In the genomic region with DNA sequence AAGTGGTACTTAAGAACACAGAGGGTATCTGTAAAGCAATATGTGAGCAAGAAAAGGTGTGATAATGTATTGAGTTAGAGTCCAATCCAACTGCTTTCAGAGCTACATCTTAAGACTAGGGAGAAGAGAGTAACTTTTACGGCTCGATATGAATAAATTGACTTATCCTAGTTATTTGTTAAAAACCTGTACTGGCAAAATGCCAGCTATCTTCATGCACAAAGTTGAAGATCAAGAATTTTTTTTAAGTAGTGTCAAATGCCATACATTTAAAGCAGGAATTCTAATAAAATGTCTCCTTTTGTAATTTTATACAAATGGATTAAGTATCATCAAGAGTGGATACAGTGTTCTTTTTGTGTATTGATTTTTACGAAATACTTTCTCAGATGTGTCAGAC, we compare ENCODE assay signal across 25 cellular contexts.
"Had no signal": no experiment of that assay in that cellular context is flagged by ENCODE, and none has a peak within 500 bp of the region (broad histone marks: within the 10 kb centered on the region; RNA-seq: fewer than 3 reads in every experiment).

No MANE protein-coding gene starts in this region.

- H3K4me1 ChIP-seq: right atrium auricular region, stomach, testis, thyroid gland, transverse colon, upper lobe of left lung, vagina had no signal

- H3K36me3 ChIP-seq: left ventricle myocardium inferior, ovary, right atrium auricular region, stomach, thyroid gland, transverse colon, upper lobe of left lung, vagina had no signal

- H3K27ac ChIP-seq: left ventricle myocardium inferior, ovary, right atrium auricular region, skin epidermis, stomach, testis, thyroid gland, transverse colon, upper lobe of left lung, vagina had no signal

- DNase-seq: hypothalamus; immature natural killer cell; islet precursor cell; left ventricle myocardium inferior; mesendoderm; naive B cell; natural killer cell; nephron progenitor cell; ovary; stimulated activated CD4-positive, alpha-beta T cell treated with anti-CD3 and anti-CD28 coated beads, Interleukin-12 subunit alpha, Interleukin-12 subunit beta, amount 100 ng/mL, for 4 hours; stimulated activated CD4-positive, alpha-beta T cell treated with anti-CD3 and anti-CD28 coated beads, Interleukin-15, amount 100 ng/mL, for 24 hours; stimulated activated CD4-positive, alpha-beta T cell treated with anti-CD3 and anti-CD28 coated beads, Interleukin-2, amount 100 ng/mL, for 24 hours; stimulated activated CD4-positive, alpha-beta T cell treated with anti-CD3 and anti-CD28 coated beads, Interleukin-4, amount 100 ng/mL, for 1 hour; stimulated activated naive B cell treated with anti-CD40 and anti-IgM and Interleukin-4, amounts not matched to agents 10 μg/mL and 1 μg/mL and 100 μg/mL, for 72 hours; stimulated activated naive CD8-positive, alpha-beta T cell treated with anti-CD3 and anti-CD28 coated beads, Interleukin-15, Interleukin-2, amounts not matched to agents 100 U/mL and 50 U/mL, for 24 hours; stomach; testis; thyroid gland; transverse colon; upper lobe of left lung had no signal

- H3K9me3 ChIP-seq: left ventricle myocardium inferior, ovary, right atrium auricular region, stomach, testis, thyroid gland, transverse colon, upper lobe of left lung, vagina had no signal

- ATAC-seq: natural killer cell; sciatic nerve; stimulated activated naive B cell treated with anti-CD40 and anti-IgM and Interleukin-4, amounts not matched to agents 10 μg/mL and 1 μg/mL and 100 μg/mL, for 72 hours; stimulated activated naive CD8-positive, alpha-beta T cell treated with anti-CD3 and anti-CD28 coated beads, Interleukin-15, Interleukin-2, amounts not matched to agents 100 U/mL and 50 U/mL, for 24 hours had no signal

- H3K4me3 ChIP-seq: left ventricle myocardium inferior, lung, ovary, right atrium auricular region, skin epidermis, stomach, testis, thyroid gland, transverse colon, upper lobe of left lung, vagina had no signal

- H3K27me3 ChIP-seq: ovary, right atrium auricular region, stomach, testis, thyroid gland, transverse colon, upper lobe of left lung, vagina had no signal
